Comparison of ENCODE assay signal across 14 cellular contexts in genomic region chr11:115338476-115338875, GRCh38.
"Had no signal": no experiment of that assay in that cellular context is flagged by ENCODE, and none has a peak within 500 bp of the region (broad histone marks: within the 10 kb centered on the region; RNA-seq: fewer than 3 reads in every experiment).

No MANE protein-coding gene starts in this region.

- DNase-seq: activated CD4-positive, alpha-beta T cell treated with anti-CD3 and anti-CD28 coated beads for 4 hours; activated naive CD4-positive, alpha-beta T cell treated with anti-CD3 and anti-CD28 coated beads, Interleukin-2, amount 10 ng/mL, durations not matched to agents 7 days and 5 days; colonic mucosa; kidney; midbrain; naive B cell; posterior cingulate gyrus; small intestine; stomach; uterus; WERI-Rb-1 had no signal

- H3K36me3 ChIP-seq: colonic mucosa, neutrophil, stomach, thoracic aorta, uterus, WERI-Rb-1 had no signal

- H3K27me3 ChIP-seq: colonic mucosa, neutrophil, stomach, uterus had no signal

- H3K36me3 Mint-ChIP-seq: activated naive CD4-positive, alpha-beta T cell treated with anti-CD3 and anti-CD28 coated beads, Interleukin-2, amount 10 ng/mL, durations not matched to agents 7 days and 5 days; naive B cell had no signal

- H3K4me1 ChIP-seq: colonic mucosa, stomach, uterus had no signal

- H3K27ac Mint-ChIP-seq: activated naive CD4-positive, alpha-beta T cell treated with anti-CD3 and anti-CD28 coated beads, Interleukin-2, amount 10 ng/mL, durations not matched to agents 7 days and 5 days; activated T-helper 2 cell treated with anti-CD3 and anti-CD28 coated beads, Interferon-gamma antibody, Interleukin-2, Interleukin-4, amounts not matched to agents 10 μg/mL and 5 μg/mL and 100 μg/mL, durations not matched to agents 14 hours and 24 hours and 36 hours; naive B cell had no signal

- H3K4me3 ChIP-seq: colonic mucosa, stomach, thoracic aorta, uterus had no signal

- H3K27me3 Mint-ChIP-seq: activated naive CD4-positive, alpha-beta T cell treated with anti-CD3 and anti-CD28 coated beads, Interleukin-2, amount 10 ng/mL, durations not matched to agents 7 days and 5 days had no signal

- H3K9me3 Mint-ChIP-seq: activated naive CD4-positive, alpha-beta T cell treated with anti-CD3 and anti-CD28 coated beads, Interleukin-2, amount 10 ng/mL, durations not matched to agents 7 days and 5 days; activated T-helper 2 cell treated with anti-CD3 and anti-CD28 coated beads, Interferon-gamma antibody, Interleukin-2, Interleukin-4, amounts not matched to agents 10 μg/mL and 5 μg/mL and 100 μg/mL, durations not matched to agents 14 hours and 24 hours and 36 hours had no signal

- H3K4me1 Mint-ChIP-seq: activated naive CD4-positive, alpha-beta T cell treated with anti-CD3 and anti-CD28 coated beads, Interleukin-2, amount 10 ng/mL, durations not matched to agents 7 days and 5 days; naive B cell had no signal

- H3K9me3 ChIP-seq: colonic mucosa, neutrophil, stomach, thoracic aorta, uterus had no signal

- H3K4me3 Mint-ChIP-seq: activated naive CD4-positive, alpha-beta T cell treated with anti-CD3 and anti-CD28 coated beads, Interleukin-2, amount 10 ng/mL, durations not matched to agents 7 days and 5 days; naive B cell had no signal

- H3K27ac ChIP-seq: colonic mucosa, neutrophil, stomach, thoracic aorta, uterus, WERI-Rb-1 had no signal
